In genomic region chr16:67539691-67540635, GRCh38 we compare ENCODE assay signal across 18 cellular contexts. TPM values are rescaled to one million over a fixed set of nuclear protein-coding genes. Genes with fewer than 3 reads are reported as not detected.
A peak's percentile ranks its signal among the peaks of the same experiment; 100 is the strongest.
DNase-seq lines count a peak whose midpoint lies in the region; ATAC-seq and TF ChIP-seq lines count a peak whose summit lies in the region.
"Had no signal": no experiment of that assay in that cellular context is flagged by ENCODE, and none has a peak within 500 bp of the region (broad histone marks: within the 10 kb centered on the region; RNA-seq: fewer than 3 reads in every experiment).

No MANE protein-coding gene starts in this region.

- peaks cover 23% of the 10 kb centered on the region for H3K9me1 ChIP-seq in IMR-90 (ENCODE audit: insufficient read depth, low read length)

- no peaks in the 10 kb centered on the region for H3K9me3 ChIP-seq in IMR-90 (ENCODE audit: control insufficient read depth, insufficient read depth, low read length)
- no peaks in the 10 kb centered on the region for H3K9me3 ChIP-seq in psoas muscle
- H3K9me3 ChIP-seq: A549, tibial artery had no signal

- intact Hi-C loops in IMR-90 (cut with micrococcal nuclease), result no loop called here
- intact Hi-C loops in psoas muscle (cut with DNase I), result no loop called here

- H3K14ac ChIP-seq in IMR-90 (replicated peaks; ENCODE audit: low read depth, low read length), result no peak overlapping the region

- H4K8ac ChIP-seq in IMR-90 (ENCODE audit: low read depth in 2 of 2, low read length in 2 of 2), result no peak overlapping the region

- in situ Hi-C loops in IMR-90 (cut with MboI; ENCODE audit: low sequenced_read_pairs), result loop anchor here (25.0 kb wide), 1 partner anchor 397 kb away; the partner anchor contains the start of genes CTRL, LCAT and PSMB10

- H3K4me2 ChIP-seq in IMR-90 (ENCODE audit: low read depth, low read length), result no peak overlapping the region
- H3K4me2 ChIP-seq: A549 had no signal

- no peak overlapping the region for H3K56ac ChIP-seq in IMR-90 (ENCODE audit: extremely low read depth, insufficient read depth, low read length)

- H3K9me3 Mint-ChIP-seq in activated CD8-positive, alpha-beta memory T cell treated with anti-CD3 and anti-CD28 coated beads, Interleukin-2, amount 10 ng/mL, durations not matched to agents 7 days and 5 days (ENCODE audit: low read depth), result no peaks in the 10 kb centered on the region
- H3K9me3 Mint-ChIP-seq in immature natural killer cell, result no peaks in the 10 kb centered on the region
- H3K9me3 Mint-ChIP-seq: central memory CD8-positive, alpha-beta T cell had no signal

- no peak overlapping the region for H4K5ac ChIP-seq in IMR-90 (ENCODE audit: low read depth, low read length)

- DNase-seq in activated CD8-positive, alpha-beta memory T cell treated with anti-CD3 and anti-CD28 coated beads, Interleukin-2, amount 50 U/mL, for 48 hours, result peak; percentile 52
- no peak for DNase-seq in activated CD8-positive, alpha-beta memory T cell treated with anti-CD3 and anti-CD28 coated beads, Interleukin-2, amount 10 ng/mL, durations not matched to agents 7 days and 5 days
- no peak for DNase-seq in IMR-90
- no peak for DNase-seq in immature natural killer cell
- peak in 1 of 2 donors; percentile 52 for DNase-seq in psoas muscle
- DNase-seq in cortex of kidney (lab: John Stamatoyannopoulos, UW), result no peak
- DNase-seq in ecto neural progenitor cell (ENCODE audit: low spot score), result no peak
- DNase-seq: foreskin keratinocyte; NCI-H1092; NCI-H82; stimulated activated CD4-positive, alpha-beta T cell treated with anti-CD3 and anti-CD28 coated beads, Interleukin-4, amount 100 ng/mL, for 1 hour; stimulated activated CD8-positive, alpha-beta memory T cell treated with anti-CD3 and anti-CD28 coated beads, Interleukin-4, amount 100 ng/mL, for 48 hours; tibial artery had no signal

- H2BK5ac ChIP-seq in IMR-90 (ENCODE audit: low read depth, low read length, poor library complexity, severe bottlenecking), result no peak overlapping the region

- H3K4me1 Mint-ChIP-seq in activated CD8-positive, alpha-beta memory T cell treated with anti-CD3 and anti-CD28 coated beads, Interleukin-2, amount 10 ng/mL, durations not matched to agents 7 days and 5 days, result peaks cover 29% of the 10 kb centered on the region
- peaks cover 43 to 47% of the 10 kb centered on the region in 2 donors for H3K4me1 Mint-ChIP-seq in immature natural killer cell

- peaks cover 24 to 84% of the 10 kb centered on the region in 2 experiments for H3K79me1 ChIP-seq in IMR-90 (ENCODE audit: low read depth in 1 of 2, low read length in 2 of 2)

- peak overlapping the region; percentile 42; the same call in 1 of the 2 replicates for H3K23ac ChIP-seq in IMR-90 (ENCODE audit: low read depth, low read length)

- H3K4me3 ChIP-seq in IMR-90 (ENCODE audit: insufficient read depth, low read depth, low read length), result no peak overlapping the region
- H3K4me3 ChIP-seq in psoas muscle, result peak overlapping the region; percentile 84
- H3K4me3 ChIP-seq: A549, K562, lung, tibial artery had no signal

- no peak overlapping the region for H4K91ac ChIP-seq in IMR-90 (ENCODE audit: insufficient read depth, low read depth, low read length)

- CTCF ChIA-PET in activated CD8-positive, alpha-beta memory T cell treated with anti-CD3 and anti-CD28 coated beads, Interleukin-2, amount 10 ng/mL, durations not matched to agents 7 days and 5 days (lab: Charles Lee), result interaction anchor here (0.8 to 15.1 kb wide), 4 partner anchors 11 to 105 kb away, joined by 3 to 252 read pairs (median 20); partner anchors contain the start of genes CARMIL2 and RIPOR1
- CTCF ChIA-PET in IMR-90 (lab: Yijun Ruan, JAX), result no interaction called here

- no TSS peak for BruUV-seq in IMR-90 (replicated peaks; lab: Mats Ljungman, UMichigan)

- H4K20me1 ChIP-seq in IMR-90 (ENCODE audit: insufficient read depth, low read length), result peaks cover 87% of the 10 kb centered on the region

- H3K27me3 ChIP-seq in IMR-90 (ENCODE audit: control insufficient read depth, insufficient read depth, low read length) (no peaks in the 10 kb centered on the region), psoas muscle (ENCODE audit: insufficient read depth in 3 of 3, low read length in 2 of 3) (no peaks in the 10 kb centered on the region)
- H3K27me3 ChIP-seq: foreskin keratinocyte, tibial artery had no signal

- TF ChIP-seq CTCF in IMR-90 (conservative IDR thresholded peaks at IDR 0.05; ENCODE audit: low read depth, low read length) (no peak), psoas muscle (IDR thresholded peaks at IDR 0.05) (no peak)

- no peak overlapping the region for H3K4me3 Mint-ChIP-seq in activated CD8-positive, alpha-beta memory T cell treated with anti-CD3 and anti-CD28 coated beads, Interleukin-2, amount 10 ng/mL, durations not matched to agents 7 days and 5 days
- peak overlapping the region in 4 of 5 donors; percentile 5 to 80 (median 52) for H3K4me3 Mint-ChIP-seq in immature natural killer cell

- TF ChIP-seq RAD21 in IMR-90 (IDR thresholded peaks at IDR 0.05; ENCODE audit: low read length), result no peak

- H3K36me3 ChIP-seq in IMR-90 (ENCODE audit: control insufficient read depth, insufficient read depth, low read length) (peaks cover 59% of the 10 kb centered on the region), psoas muscle (ENCODE audit: insufficient read depth in 1 of 2, low read depth in 1 of 2) (peaks cover 0 to 62% of the 10 kb centered on the region in 2 donors)

- H3K4me1 ChIP-seq in IMR-90 (ENCODE audit: control insufficient read depth, insufficient read depth, low read length) (peaks cover 12% of the 10 kb centered on the region), psoas muscle (peaks cover 34% of the 10 kb centered on the region)

- H2AK5ac ChIP-seq in IMR-90 (ENCODE audit: low read depth, low read length), result no peak overlapping the region

- H3K27me3 Mint-ChIP-seq in activated CD8-positive, alpha-beta memory T cell treated with anti-CD3 and anti-CD28 coated beads, Interleukin-2, amount 10 ng/mL, durations not matched to agents 7 days and 5 days, result peaks cover 20% of the 10 kb centered on the region
- H3K27me3 Mint-ChIP-seq in immature natural killer cell (ENCODE audit: low read depth in 3 of 3), result peaks cover 2 to 10% (median 4%) of the 10 kb centered on the region in 3 donors
- H3K27me3 Mint-ChIP-seq: central memory CD8-positive, alpha-beta T cell had no signal

- WGBS in IMR-90 (ENCODE audit: extremely low coverage in 2 of 2, insufficient read length in 1 of 2), 2 experiments, result 87% methylated on average over 5 of the region's 27 CpGs; no CpG with 5 or more reads in 1 of the 2 experiments
- 78 to 83% (median 80%) methylated on average over 26 to 27 of the region's 27 CpGs for WGBS in psoas muscle, 3 donors

- dilution Hi-C loops in IMR-90 (cut with HindIII; ENCODE audit: low sequenced_read_pairs, unreplicated experiment), result no loop called here

- H2AFZ ChIP-seq in IMR-90 (replicated peaks; ENCODE audit: low read length, poor library complexity), result no peak overlapping the region

- H3K4ac ChIP-seq in IMR-90 (ENCODE audit: low read depth, low read length), result no peak overlapping the region

- H2BK20ac ChIP-seq in IMR-90 (ENCODE audit: low read depth, low read length), result no peak overlapping the region

- H3K27ac Mint-ChIP-seq in activated CD8-positive, alpha-beta memory T cell treated with anti-CD3 and anti-CD28 coated beads, Interleukin-2, amount 10 ng/mL, durations not matched to agents 7 days and 5 days, result no peak overlapping the region
- peak overlapping the region; percentile 27 to 87 (median 74) for H3K27ac Mint-ChIP-seq in immature natural killer cell

- H3K36me3 Mint-ChIP-seq in activated CD8-positive, alpha-beta memory T cell treated with anti-CD3 and anti-CD28 coated beads, Interleukin-2, amount 10 ng/mL, durations not matched to agents 7 days and 5 days, result peaks cover 4% of the 10 kb centered on the region
- H3K36me3 Mint-ChIP-seq in immature natural killer cell, result peaks cover 0 to 14% (median 5%) of the 10 kb centered on the region in 3 donors

- no peak overlapping the region for H3K27ac ChIP-seq in IMR-90 (ENCODE audit: insufficient read depth, low read length)
- no peak overlapping the region for H3K27ac ChIP-seq in psoas muscle
- H3K27ac ChIP-seq: A549, foreskin keratinocyte, tibial artery had no signal

- peak overlapping the region; percentile 34 for H2AK9ac ChIP-seq in IMR-90 (replicated peaks; ENCODE audit: low read depth, low read length, poor library complexity)

- no peak overlapping the region for H3K9ac ChIP-seq in IMR-90 (ENCODE audit: low read depth, low read length)

- POLR2A ChIA-PET in IMR-90 (lab: Charles Lee; ENCODE audit: unreplicated experiment), result interaction anchor here (0.5 kb wide), 1 partner anchor 548 kb away, joined by 3 read pairs; no protein-coding TSS in a partner anchor

- no peak for ATAC-seq in activated CD8-positive, alpha-beta memory T cell treated with anti-CD3 and anti-CD28 coated beads, Interleukin-2, amount 10 ng/mL, durations not matched to agents 7 days and 5 days
- ATAC-seq in IMR-90 (ENCODE audit: low read depth) (no peak), psoas muscle (no peak), HG02884 (IDR thresholded peaks at IDR 0.05; ENCODE audit: unreplicated experiment) (no peak)
- ATAC-seq: foreskin keratinocyte, K562 had no signal

- no peak for TF ChIP-seq POLR2A in IMR-90 (IDR thresholded peaks at IDR 0.05; ENCODE audit: low read depth, low read length)

- no peak overlapping the region for H2BK15ac ChIP-seq in IMR-90 (ENCODE audit: low read depth, low read length)

- no peak overlapping the region for H3K18ac ChIP-seq in IMR-90 (ENCODE audit: low read depth, low read length)

- H2BK120ac ChIP-seq in IMR-90 (ENCODE audit: low read depth, low read length), result no peak overlapping the region

RNA-seq across cellular contexts. Expression of gene RIPOR1, which starts 11.3 kb away (rescaled TPM):
- 10 to 100 TPM; 14.3 to 17.8 TPM for total RNA-seq in activated CD8-positive, alpha-beta memory T cell treated with anti-CD3 and anti-CD28 coated beads, Interleukin-2, amount 10 ng/mL, durations not matched to agents 7 days and 5 days
- total RNA-seq in IMR-90 (2012; rRNA removed) (9.5 and 15.8 TPM in 2 replicates), psoas muscle (10 to 100 TPM; 34.1 to 58.1 (median 49.5) TPM)
- polyA plus RNA-seq in IMR-90 (2012; rRNA removed) (33.0 and 41.3 TPM in 2 replicates), immature natural killer cell (1 to 10 TPM; 2.0 to 7.5 (median 3.3) TPM), psoas muscle (10 to 100 TPM; 16.5 to 27.4 (median 20.6) TPM)
- 26.4 and 33.2 TPM in 2 replicates for polyA plus RNA-seq in IMR-90 (2012; cell fraction: cytosol; rRNA removed)
- 96.6 and 172 TPM in 2 replicates for polyA plus RNA-seq in IMR-90 (2012; cell fraction: nucleus; rRNA removed; ENCODE audit: low replicate concordance)

RNA-seq across cellular contexts. Expression of gene CTCF, which starts 22.4 kb away (rescaled TPM):
- total RNA-seq in activated CD8-positive, alpha-beta memory T cell treated with anti-CD3 and anti-CD28 coated beads, Interleukin-2, amount 10 ng/mL, durations not matched to agents 7 days and 5 days, result 10 to 100 TPM; 74.0 to 81.8 TPM
- total RNA-seq in IMR-90 (2012; rRNA removed), result 22.8 and 26.4 TPM in 2 replicates
- 16.1 and 16.7 TPM in 2 replicates for polyA plus RNA-seq in IMR-90 (2012; rRNA removed)
- polyA plus RNA-seq in IMR-90 (2012; cell fraction: cytosol; rRNA removed), result 5.6 and 8.3 TPM in 2 replicates
- 5.5 and 15.8 TPM in 2 replicates for polyA plus RNA-seq in IMR-90 (2012; cell fraction: nucleus; rRNA removed; ENCODE audit: low replicate concordance)
- 10 to 100 TPM; 24.8 to 60.4 (median 28.4) TPM for polyA plus RNA-seq in immature natural killer cell
- total RNA-seq in psoas muscle, result 10 to 100 TPM; 22.1 to 26.5 (median 26.0) TPM
- polyA plus RNA-seq in psoas muscle, result 10 to 100 TPM; 17.7 to 44.7 (median 18.9) TPM

RNA-seq across cellular contexts. Expression of gene AGRP, which starts 56.6 kb away (rescaled TPM):
- not detected for total RNA-seq in activated CD8-positive, alpha-beta memory T cell treated with anti-CD3 and anti-CD28 coated beads, Interleukin-2, amount 10 ng/mL, durations not matched to agents 7 days and 5 days
- total RNA-seq in IMR-90 (2012; rRNA removed), result not detected in 2 replicates
- polyA plus RNA-seq in IMR-90 (2012; rRNA removed), result not detected in 2 replicates
- not detected in 2 replicates for polyA plus RNA-seq in IMR-90 (2012; cell fraction: cytosol; rRNA removed)
- polyA plus RNA-seq in IMR-90 (2012; cell fraction: nucleus; rRNA removed; ENCODE audit: low replicate concordance), result not detected in 2 replicates
- not detected for polyA plus RNA-seq in immature natural killer cell
- total RNA-seq in psoas muscle, result not detected
- not detected for polyA plus RNA-seq in psoas muscle
- total RNA-seq: foreskin keratinocyte, K562 had no signal
- polyA plus RNA-seq: A549, foreskin keratinocyte, K562 had no signal

RNA-seq across cellular contexts. Expression of gene ATP6V0D1, which starts 59.0 kb away (rescaled TPM):
- total RNA-seq in activated CD8-positive, alpha-beta memory T cell treated with anti-CD3 and anti-CD28 coated beads, Interleukin-2, amount 10 ng/mL, durations not matched to agents 7 days and 5 days, result 10 to 100 TPM; 42.1 to 58.3 TPM
- 112 and 128 TPM in 2 replicates for total RNA-seq in IMR-90 (2012; rRNA removed)
- polyA plus RNA-seq in IMR-90 (2012; rRNA removed), result 123 and 124 TPM in 2 replicates
- polyA plus RNA-seq in IMR-90 (2012; cell fraction: cytosol; rRNA removed), result 207 and 212 TPM in 2 replicates
- 94.6 and 127 TPM in 2 replicates for polyA plus RNA-seq in IMR-90 (2012; cell fraction: nucleus; rRNA removed; ENCODE audit: low replicate concordance)
- polyA plus RNA-seq in immature natural killer cell, result 100 to 1,000 TPM; 192 to 330 (median 205) TPM
- total RNA-seq in psoas muscle, result 100 to 1,000 TPM in 1 of 4 donors, 10 to 100 TPM in 3; 81.2 to 104 (median 87.3) TPM
- 10 to 100 TPM; 60.2 to 92.4 (median 62.8) TPM for polyA plus RNA-seq in psoas muscle
